Comparison of ENCODE assay signal across 39 cellular contexts in the genomic region with DNA sequence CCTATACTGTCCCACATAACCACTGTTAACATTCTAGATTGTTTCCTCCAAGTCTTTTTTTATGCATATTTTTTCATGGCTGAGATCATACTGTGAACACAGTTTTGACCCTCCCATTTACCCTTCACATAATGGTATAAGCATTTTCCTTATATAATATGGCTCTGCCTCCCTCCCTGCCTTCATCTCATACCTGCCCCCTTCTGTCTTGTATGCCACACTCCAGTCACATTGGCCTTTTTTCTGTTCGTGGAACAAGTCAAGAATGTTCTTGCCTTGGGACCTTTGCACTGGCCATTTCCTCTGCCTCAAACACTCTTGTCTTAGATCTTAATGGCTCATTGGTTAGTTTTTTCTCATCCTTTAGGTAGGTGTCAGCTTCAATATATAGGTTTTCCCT. TPM values are rescaled to one million over a fixed set of nuclear protein-coding genes. Genes with fewer than 3 reads are reported as not detected.
"Had no signal": no experiment of that assay in that cellular context is flagged by ENCODE, and none has a peak within 500 bp of the region (broad histone marks: within the 10 kb centered on the region; RNA-seq: fewer than 3 reads in every experiment).

No MANE protein-coding gene starts in this region.

- ATAC-seq: activated CD8-positive, alpha-beta memory T cell treated with anti-CD3 and anti-CD28 coated beads, Interleukin-2, amount 10 ng/mL, durations not matched to agents 7 days and 5 days; activated naive CD8-positive, alpha-beta T cell treated with anti-CD3 and anti-CD28 coated beads, Interleukin-2, amount 50 U/mL, for 24 hours; Right ventricle myocardium inferior; SK-N-SH treated with all-trans-retinoic acid at 6 μM for 48 hours had no signal

- DNase-seq: activated CD4-positive, alpha-beta memory T cell treated with anti-CD3 and anti-CD28 coated beads, Interleukin-2, amount 10 ng/mL, durations not matched to agents 7 days and 5 days; activated CD4-positive, alpha-beta T cell treated with anti-CD3 and anti-CD28 coated beads for 1 hour; activated CD4-positive, alpha-beta T cell treated with anti-CD3 and anti-CD28 coated beads for 48 hours; activated CD4-positive, CD25-positive, alpha-beta regulatory T cell; activated CD8-positive, alpha-beta memory T cell treated with anti-CD3 and anti-CD28 coated beads for 24 hours; activated CD8-positive, alpha-beta memory T cell treated with anti-CD3 and anti-CD28 coated beads, Interleukin-2, amount 10 ng/mL, durations not matched to agents 7 days and 5 days; activated CD8-positive, alpha-beta memory T cell treated with anti-CD3 and anti-CD28 coated beads, Interleukin-2, amount 50 U/mL, for 48 hours; activated effector memory CD4-positive, alpha-beta T cell treated with Interleukin-2 at 50 U/mL for 16 hours; activated naive CD4-positive, alpha-beta T cell treated with anti-CD3 and anti-CD28 coated beads, Interleukin-2, amount 10 ng/mL, durations not matched to agents 7 days and 5 days; activated naive CD8-positive, alpha-beta T cell treated with anti-CD3 and anti-CD28 coated beads, Interleukin-2, amount 50 U/mL, for 24 hours; activated T-cell treated with anti-CD3 and anti-CD28 coated beads, Interleukin-2, amount 50 U/mL, for 48 hours; anterior cingulate cortex; caudate nucleus; cerebellar nuclear complex; Kasumi-1; KG1; MG63; NCI-H1048; NCI-H1105 treated with DMSO at 0.1 percent for 48 hours; NCI-H1436; NCI-H187; NCI-H2029 treated with DMSO at 0.1 percent for 48 hours; NCI-H2107; NCI-H345; NCI-H524 treated with DMSO at 0.1 percent for 48 hours; PC-9; SIG-M5; SW 1271; T-helper 1 cell; T-helper 2 cell; T-helper 9 cell had no signal

- H3K27ac ChIP-seq: PC-9, RWPE1, VCaP had no signal

- H3K4me2 ChIP-seq: PC-9 had no signal

- H3K27me3 ChIP-seq: MG63 had no signal

- H3K36me3 ChIP-seq: MG63 had no signal

- H3K9me3 Mint-ChIP-seq: activated CD4-positive, alpha-beta memory T cell treated with anti-CD3 and anti-CD28 coated beads, Interleukin-2, amount 10 ng/mL, durations not matched to agents 7 days and 5 days; activated naive CD4-positive, alpha-beta T cell treated with anti-CD3 and anti-CD28 coated beads, Interleukin-2, amount 10 ng/mL, durations not matched to agents 7 days and 5 days had no signal

- H3K4me3 Mint-ChIP-seq: activated CD4-positive, alpha-beta memory T cell treated with anti-CD3 and anti-CD28 coated beads, Interleukin-2, amount 10 ng/mL, durations not matched to agents 7 days and 5 days; activated CD8-positive, alpha-beta memory T cell treated with anti-CD3 and anti-CD28 coated beads, Interleukin-2, amount 10 ng/mL, durations not matched to agents 7 days and 5 days; activated naive CD4-positive, alpha-beta T cell treated with anti-CD3 and anti-CD28 coated beads, Interleukin-2, amount 10 ng/mL, durations not matched to agents 7 days and 5 days; activated naive CD8-positive, alpha-beta T cell; activated naive CD8-positive, alpha-beta T cell treated with anti-CD3 and anti-CD28 coated beads, Interleukin-2, amount 50 U/mL, for 24 hours; brain had no signal

- H3K4me1 Mint-ChIP-seq: activated CD4-positive, alpha-beta memory T cell treated with anti-CD3 and anti-CD28 coated beads, Interleukin-2, amount 10 ng/mL, durations not matched to agents 7 days and 5 days; activated CD8-positive, alpha-beta memory T cell treated with anti-CD3 and anti-CD28 coated beads, Interleukin-2, amount 10 ng/mL, durations not matched to agents 7 days and 5 days; activated naive CD4-positive, alpha-beta T cell treated with anti-CD3 and anti-CD28 coated beads, Interleukin-2, amount 10 ng/mL, durations not matched to agents 7 days and 5 days; activated naive CD8-positive, alpha-beta T cell treated with anti-CD3 and anti-CD28 coated beads, Interleukin-2, amount 50 U/mL, for 24 hours; brain had no signal

- H3K27ac Mint-ChIP-seq: activated CD4-positive, alpha-beta memory T cell treated with anti-CD3 and anti-CD28 coated beads, Interleukin-2, amount 10 ng/mL, durations not matched to agents 7 days and 5 days; activated CD8-positive, alpha-beta memory T cell treated with anti-CD3 and anti-CD28 coated beads, Interleukin-2, amount 10 ng/mL, durations not matched to agents 7 days and 5 days; activated naive CD4-positive, alpha-beta T cell treated with anti-CD3 and anti-CD28 coated beads, Interleukin-2, amount 10 ng/mL, durations not matched to agents 7 days and 5 days; activated naive CD8-positive, alpha-beta T cell; activated naive CD8-positive, alpha-beta T cell treated with anti-CD3 and anti-CD28 coated beads, Interleukin-2, amount 50 U/mL, for 24 hours; brain had no signal

- H3K9me3 ChIP-seq: MG63 had no signal

- H3K4me3 ChIP-seq: MG63, PC-9 had no signal

- H3K27me3 Mint-ChIP-seq: activated CD4-positive, alpha-beta memory T cell treated with anti-CD3 and anti-CD28 coated beads, Interleukin-2, amount 10 ng/mL, durations not matched to agents 7 days and 5 days; activated CD8-positive, alpha-beta memory T cell treated with anti-CD3 and anti-CD28 coated beads, Interleukin-2, amount 10 ng/mL, durations not matched to agents 7 days and 5 days; activated naive CD4-positive, alpha-beta T cell treated with anti-CD3 and anti-CD28 coated beads, Interleukin-2, amount 10 ng/mL, durations not matched to agents 7 days and 5 days; brain had no signal

- H3K36me3 Mint-ChIP-seq: activated CD8-positive, alpha-beta memory T cell treated with anti-CD3 and anti-CD28 coated beads, Interleukin-2, amount 10 ng/mL, durations not matched to agents 7 days and 5 days; activated naive CD4-positive, alpha-beta T cell treated with anti-CD3 and anti-CD28 coated beads, Interleukin-2, amount 10 ng/mL, durations not matched to agents 7 days and 5 days; activated naive CD8-positive, alpha-beta T cell; brain had no signal

RNA-seq across cellular contexts. Expression of gene ELAVL4, which starts 24.3 kb away (rescaled TPM):
- total RNA-seq: activated CD4-positive, alpha-beta memory T cell treated with anti-CD3 and anti-CD28 coated beads, Interleukin-2, amount 10 ng/mL, durations not matched to agents 7 days and 5 days; activated CD8-positive, alpha-beta memory T cell treated with anti-CD3 and anti-CD28 coated beads, Interleukin-2, amount 10 ng/mL, durations not matched to agents 7 days and 5 days; bronchial epithelial cell; OCI-LY7; PC-9; Right ventricle myocardium inferior had no signal
